2 cellular contexts compared by ENCODE assay signal in the genomic region with DNA sequence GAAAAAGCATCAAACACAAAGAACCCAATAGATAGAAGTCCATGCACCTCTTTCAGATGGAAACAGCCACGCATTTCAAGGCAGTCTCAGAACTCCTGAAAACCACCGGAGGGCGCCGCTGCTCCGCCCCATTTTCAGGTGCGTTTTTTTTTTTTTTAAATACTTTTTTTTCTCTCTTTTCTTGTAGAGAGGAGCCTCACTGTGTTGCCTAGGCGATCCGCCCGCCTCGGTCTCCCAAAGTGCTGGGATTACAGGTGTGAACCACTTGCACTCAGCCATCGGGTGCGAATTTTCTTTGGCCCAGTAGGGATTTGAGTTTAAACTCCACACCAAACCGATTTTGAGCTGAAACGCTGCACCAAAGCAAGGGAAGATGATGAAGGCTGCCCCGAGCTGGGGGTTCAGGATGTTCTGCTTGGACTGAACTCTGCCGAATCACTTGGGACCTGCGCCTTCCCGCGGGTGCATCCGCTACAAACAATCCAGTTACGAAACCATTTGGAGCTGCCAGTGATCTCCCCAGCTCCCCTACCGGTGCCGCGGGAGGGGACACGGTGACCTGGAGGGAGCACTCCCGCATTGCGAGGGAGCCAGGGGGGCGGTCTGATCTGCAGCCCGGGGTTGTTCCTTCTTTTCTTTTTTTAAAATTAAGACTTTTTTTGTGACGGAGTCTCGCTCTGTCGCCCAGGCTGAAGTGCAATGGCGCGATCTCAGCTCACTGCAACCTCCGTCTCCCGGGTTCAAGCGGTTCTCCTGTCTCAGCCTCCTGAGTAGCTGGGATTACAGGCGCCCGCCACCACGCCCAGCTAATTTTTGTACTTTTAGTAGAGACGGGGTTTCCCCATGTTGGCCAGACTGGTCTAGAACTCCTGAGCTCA.
A peak's percentile ranks its signal among the peaks of the same experiment; 100 is the strongest.
TF ChIP-seq lines count a peak whose summit lies in the region.

No MANE protein-coding gene starts in this region.

TF ChIP-seq in HEK293T, 16 proteins besides CTCF, POLR2A, EP300 and RAD21:
- no peak for TF ChIP-seq HDGF (IDR thresholded peaks at IDR 0.05; ENCODE audit: borderline replicate concordance)
- TF ChIP-seq CTBP1 (IDR thresholded peaks at IDR 0.05; ENCODE audit: borderline replicate concordance), result no peak
- TF ChIP-seq, protein P1, sequence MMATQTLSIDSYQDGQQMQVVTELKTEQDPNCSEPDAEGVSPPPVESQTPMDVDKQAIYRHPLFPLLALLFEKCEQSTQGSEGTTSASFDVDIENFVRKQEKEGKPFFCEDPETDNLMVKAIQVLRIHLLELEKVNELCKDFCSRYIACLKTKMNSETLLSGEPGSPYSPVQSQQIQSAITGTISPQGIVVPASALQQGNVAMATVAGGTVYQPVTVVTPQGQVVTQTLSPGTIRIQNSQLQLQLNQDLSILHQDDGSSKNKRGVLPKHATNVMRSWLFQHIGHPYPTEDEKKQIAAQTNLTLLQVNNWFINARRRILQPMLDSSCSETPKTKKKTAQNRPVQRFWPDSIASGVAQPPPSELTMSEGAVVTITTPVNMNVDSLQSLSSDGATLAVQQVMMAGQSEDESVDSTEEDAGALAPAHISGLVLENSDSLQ (IDR thresholded peaks at IDR 0.05), result no peak
- peak; percentile 61 for TF ChIP-seq ZNF384 (IDR thresholded peaks at IDR 0.05)
- no peak for TF ChIP-seq SP1 (IDR thresholded peaks at IDR 0.05)
- TF ChIP-seq NFRKB (IDR thresholded peaks at IDR 0.05), result no peak
- TF ChIP-seq TARDBP (IDR thresholded peaks at IDR 0.05), result no peak
- TF ChIP-seq SUZ12 (IDR thresholded peaks at IDR 0.05), result no peak

TF ChIP-seq in HepG2, 621 proteins besides CTCF, POLR2A, EP300 and RAD21 (continues in another document):
- TF ChIP-seq ARNT (IDR thresholded peaks at IDR 0.05), result no peak
- TF ChIP-seq GABPB1 (CRISPR knock-in tag; IDR thresholded peaks at IDR 0.05), result no peak; the same call in 1 of the 2 replicates
- TF ChIP-seq, protein P2, sequence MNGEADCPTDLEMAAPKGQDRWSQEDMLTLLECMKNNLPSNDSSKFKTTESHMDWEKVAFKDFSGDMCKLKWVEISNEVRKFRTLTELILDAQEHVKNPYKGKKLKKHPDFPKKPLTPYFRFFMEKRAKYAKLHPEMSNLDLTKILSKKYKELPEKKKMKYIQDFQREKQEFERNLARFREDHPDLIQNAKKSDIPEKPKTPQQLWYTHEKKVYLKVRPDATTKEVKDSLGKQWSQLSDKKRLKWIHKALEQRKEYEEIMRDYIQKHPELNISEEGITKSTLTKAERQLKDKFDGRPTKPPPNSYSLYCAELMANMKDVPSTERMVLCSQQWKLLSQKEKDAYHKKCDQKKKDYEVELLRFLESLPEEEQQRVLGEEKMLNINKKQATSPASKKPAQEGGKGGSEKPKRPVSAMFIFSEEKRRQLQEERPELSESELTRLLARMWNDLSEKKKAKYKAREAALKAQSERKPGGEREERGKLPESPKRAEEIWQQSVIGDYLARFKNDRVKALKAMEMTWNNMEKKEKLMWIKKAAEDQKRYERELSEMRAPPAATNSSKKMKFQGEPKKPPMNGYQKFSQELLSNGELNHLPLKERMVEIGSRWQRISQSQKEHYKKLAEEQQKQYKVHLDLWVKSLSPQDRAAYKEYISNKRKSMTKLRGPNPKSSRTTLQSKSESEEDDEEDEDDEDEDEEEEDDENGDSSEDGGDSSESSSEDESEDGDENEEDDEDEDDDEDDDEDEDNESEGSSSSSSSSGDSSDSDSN (CRISPR knock-in tag; IDR thresholded peaks at IDR 0.05), result peak; percentile 45; the same call in 1 of the 2 replicates
- TF ChIP-seq SPEN (CRISPR knock-in tag; IDR thresholded peaks at IDR 0.05; ENCODE audit: low read depth), result 0 out of 2 replicates have a peak, but pooled peaks have one; percentile 26
- no peak for TF ChIP-seq ATF1 (CRISPR knock-in tag; IDR thresholded peaks at IDR 0.05)
- 0 out of 2 replicates have a peak, but pooled peaks have one; percentile 34 for TF ChIP-seq ZNF274 (CRISPR knock-in tag; IDR thresholded peaks at IDR 0.05)
- 0 out of 2 replicates have a peak, but pooled peaks have one; percentile 18 for TF ChIP-seq ZNF317 (CRISPR knock-in tag; IDR thresholded peaks at IDR 0.05)
- TF ChIP-seq, protein P3, sequence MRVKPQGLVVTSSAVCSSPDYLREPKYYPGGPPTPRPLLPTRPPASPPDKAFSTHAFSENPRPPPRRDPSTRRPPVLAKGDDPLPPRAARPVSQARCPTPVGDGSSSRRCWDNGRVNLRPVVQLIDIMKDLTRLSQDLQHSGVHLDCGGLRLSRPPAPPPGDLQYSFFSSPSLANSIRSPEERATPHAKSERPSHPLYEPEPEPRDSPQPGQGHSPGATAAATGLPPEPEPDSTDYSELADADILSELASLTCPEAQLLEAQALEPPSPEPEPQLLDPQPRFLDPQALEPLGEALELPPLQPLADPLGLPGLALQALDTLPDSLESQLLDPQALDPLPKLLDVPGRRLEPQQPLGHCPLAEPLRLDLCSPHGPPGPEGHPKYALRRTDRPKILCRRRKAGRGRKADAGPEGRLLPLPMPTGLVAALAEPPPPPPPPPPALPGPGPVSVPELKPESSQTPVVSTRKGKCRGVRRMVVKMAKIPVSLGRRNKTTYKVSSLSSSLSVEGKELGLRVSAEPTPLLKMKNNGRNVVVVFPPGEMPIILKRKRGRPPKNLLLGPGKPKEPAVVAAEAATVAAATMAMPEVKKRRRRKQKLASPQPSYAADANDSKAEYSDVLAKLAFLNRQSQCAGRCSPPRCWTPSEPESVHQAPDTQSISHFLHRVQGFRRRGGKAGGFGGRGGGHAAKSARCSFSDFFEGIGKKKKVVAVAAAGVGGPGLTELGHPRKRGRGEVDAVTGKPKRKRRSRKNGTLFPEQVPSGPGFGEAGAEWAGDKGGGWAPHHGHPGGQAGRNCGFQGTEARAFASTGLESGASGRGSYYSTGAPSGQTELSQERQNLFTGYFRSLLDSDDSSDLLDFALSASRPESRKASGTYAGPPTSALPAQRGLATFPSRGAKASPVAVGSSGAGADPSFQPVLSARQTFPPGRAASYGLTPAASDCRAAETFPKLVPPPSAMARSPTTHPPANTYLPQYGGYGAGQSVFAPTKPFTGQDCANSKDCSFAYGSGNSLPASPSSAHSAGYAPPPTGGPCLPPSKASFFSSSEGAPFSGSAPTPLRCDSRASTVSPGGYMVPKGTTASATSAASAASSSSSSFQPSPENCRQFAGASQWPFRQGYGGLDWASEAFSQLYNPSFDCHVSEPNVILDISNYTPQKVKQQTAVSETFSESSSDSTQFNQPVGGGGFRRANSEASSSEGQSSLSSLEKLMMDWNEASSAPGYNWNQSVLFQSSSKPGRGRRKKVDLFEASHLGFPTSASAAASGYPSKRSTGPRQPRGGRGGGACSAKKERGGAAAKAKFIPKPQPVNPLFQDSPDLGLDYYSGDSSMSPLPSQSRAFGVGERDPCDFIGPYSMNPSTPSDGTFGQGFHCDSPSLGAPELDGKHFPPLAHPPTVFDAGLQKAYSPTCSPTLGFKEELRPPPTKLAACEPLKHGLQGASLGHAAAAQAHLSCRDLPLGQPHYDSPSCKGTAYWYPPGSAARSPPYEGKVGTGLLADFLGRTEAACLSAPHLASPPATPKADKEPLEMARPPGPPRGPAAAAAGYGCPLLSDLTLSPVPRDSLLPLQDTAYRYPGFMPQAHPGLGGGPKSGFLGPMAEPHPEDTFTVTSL (CRISPR knock-in tag; IDR thresholded peaks at IDR 0.05; ENCODE audit: borderline replicate concordance), result 0 out of 2 replicates have a peak, but pooled peaks have one; percentile 16
- TF ChIP-seq, protein P4, sequence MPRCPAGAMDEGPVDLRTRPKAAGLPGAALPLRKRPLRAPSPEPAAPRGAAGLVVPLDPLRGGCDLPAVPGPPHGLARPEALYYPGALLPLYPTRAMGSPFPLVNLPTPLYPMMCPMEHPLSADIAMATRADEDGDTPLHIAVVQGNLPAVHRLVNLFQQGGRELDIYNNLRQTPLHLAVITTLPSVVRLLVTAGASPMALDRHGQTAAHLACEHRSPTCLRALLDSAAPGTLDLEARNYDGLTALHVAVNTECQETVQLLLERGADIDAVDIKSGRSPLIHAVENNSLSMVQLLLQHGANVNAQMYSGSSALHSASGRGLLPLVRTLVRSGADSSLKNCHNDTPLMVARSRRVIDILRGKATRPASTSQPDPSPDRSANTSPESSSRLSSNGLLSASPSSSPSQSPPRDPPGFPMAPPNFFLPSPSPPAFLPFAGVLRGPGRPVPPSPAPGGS (CRISPR knock-in tag; IDR thresholded peaks at IDR 0.05), result 0 out of 2 replicates have a peak, but pooled peaks have one; percentile 40
- TF ChIP-seq, protein P5, sequence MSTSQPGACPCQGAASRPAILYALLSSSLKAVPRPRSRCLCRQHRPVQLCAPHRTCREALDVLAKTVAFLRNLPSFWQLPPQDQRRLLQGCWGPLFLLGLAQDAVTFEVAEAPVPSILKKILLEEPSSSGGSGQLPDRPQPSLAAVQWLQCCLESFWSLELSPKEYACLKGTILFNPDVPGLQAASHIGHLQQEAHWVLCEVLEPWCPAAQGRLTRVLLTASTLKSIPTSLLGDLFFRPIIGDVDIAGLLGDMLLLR (CRISPR knock-in tag; IDR thresholded peaks at IDR 0.05), result 0 out of 2 replicates have a peak, but pooled peaks have one; percentile 26
- peak; percentile 79 for TF ChIP-seq PTBP1 (IDR thresholded peaks at IDR 0.05; ENCODE audit: low read depth, low read length, poor library complexity, severe bottlenecking)
- no peak for TF ChIP-seq ZNF251 (CRISPR knock-in tag; IDR thresholded peaks at IDR 0.05)
- TF ChIP-seq, protein P6, sequence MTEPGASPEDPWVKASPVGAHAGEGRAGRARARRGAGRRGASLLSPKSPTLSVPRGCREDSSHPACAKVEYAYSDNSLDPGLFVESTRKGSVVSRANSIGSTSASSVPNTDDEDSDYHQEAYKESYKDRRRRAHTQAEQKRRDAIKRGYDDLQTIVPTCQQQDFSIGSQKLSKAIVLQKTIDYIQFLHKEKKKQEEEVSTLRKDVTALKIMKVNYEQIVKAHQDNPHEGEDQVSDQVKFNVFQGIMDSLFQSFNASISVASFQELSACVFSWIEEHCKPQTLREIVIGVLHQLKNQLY (CRISPR knock-in tag; IDR thresholded peaks at IDR 0.05), result no peak
- TF ChIP-seq ZNF350 (CRISPR knock-in tag; IDR thresholded peaks at IDR 0.05; ENCODE audit: borderline replicate concordance, low read depth), result 0 out of 2 replicates have a peak, but pooled peaks have one; percentile 5
- TF ChIP-seq KAT8 (CRISPR knock-in tag; IDR thresholded peaks at IDR 0.05), result 0 out of 2 replicates have a peak, but pooled peaks have one; percentile 41
- TF ChIP-seq, protein P7, sequence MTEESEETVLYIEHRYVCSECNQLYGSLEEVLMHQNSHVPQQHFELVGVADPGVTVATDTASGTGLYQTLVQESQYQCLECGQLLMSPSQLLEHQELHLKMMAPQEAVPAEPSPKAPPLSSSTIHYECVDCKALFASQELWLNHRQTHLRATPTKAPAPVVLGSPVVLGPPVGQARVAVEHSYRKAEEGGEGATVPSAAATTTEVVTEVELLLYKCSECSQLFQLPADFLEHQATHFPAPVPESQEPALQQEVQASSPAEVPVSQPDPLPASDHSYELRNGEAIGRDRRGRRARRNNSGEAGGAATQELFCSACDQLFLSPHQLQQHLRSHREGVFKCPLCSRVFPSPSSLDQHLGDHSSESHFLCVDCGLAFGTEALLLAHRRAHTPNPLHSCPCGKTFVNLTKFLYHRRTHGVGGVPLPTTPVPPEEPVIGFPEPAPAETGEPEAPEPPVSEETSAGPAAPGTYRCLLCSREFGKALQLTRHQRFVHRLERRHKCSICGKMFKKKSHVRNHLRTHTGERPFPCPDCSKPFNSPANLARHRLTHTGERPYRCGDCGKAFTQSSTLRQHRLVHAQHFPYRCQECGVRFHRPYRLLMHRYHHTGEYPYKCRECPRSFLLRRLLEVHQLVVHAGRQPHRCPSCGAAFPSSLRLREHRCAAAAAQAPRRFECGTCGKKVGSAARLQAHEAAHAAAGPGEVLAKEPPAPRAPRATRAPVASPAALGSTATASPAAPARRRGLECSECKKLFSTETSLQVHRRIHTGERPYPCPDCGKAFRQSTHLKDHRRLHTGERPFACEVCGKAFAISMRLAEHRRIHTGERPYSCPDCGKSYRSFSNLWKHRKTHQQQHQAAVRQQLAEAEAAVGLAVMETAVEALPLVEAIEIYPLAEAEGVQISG (CRISPR knock-in tag; IDR thresholded peaks at IDR 0.05), result peak; percentile 40; the same call in 1 of the 2 replicates
- no peak for TF ChIP-seq HOXA7 (CRISPR knock-in tag; IDR thresholded peaks at IDR 0.05)
- TF ChIP-seq, protein P8, sequence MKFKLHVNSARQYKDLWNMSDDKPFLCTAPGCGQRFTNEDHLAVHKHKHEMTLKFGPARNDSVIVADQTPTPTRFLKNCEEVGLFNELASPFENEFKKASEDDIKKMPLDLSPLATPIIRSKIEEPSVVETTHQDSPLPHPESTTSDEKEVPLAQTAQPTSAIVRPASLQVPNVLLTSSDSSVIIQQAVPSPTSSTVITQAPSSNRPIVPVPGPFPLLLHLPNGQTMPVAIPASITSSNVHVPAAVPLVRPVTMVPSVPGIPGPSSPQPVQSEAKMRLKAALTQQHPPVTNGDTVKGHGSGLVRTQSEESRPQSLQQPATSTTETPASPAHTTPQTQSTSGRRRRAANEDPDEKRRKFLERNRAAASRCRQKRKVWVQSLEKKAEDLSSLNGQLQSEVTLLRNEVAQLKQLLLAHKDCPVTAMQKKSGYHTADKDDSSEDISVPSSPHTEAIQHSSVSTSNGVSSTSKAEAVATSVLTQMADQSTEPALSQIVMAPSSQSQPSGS (CRISPR knock-in tag; IDR thresholded peaks at IDR 0.05), result no peak
- 0 out of 2 replicates have a peak, but pooled peaks have one; percentile 23 for TF ChIP-seq RBFOX2 (IDR thresholded peaks at IDR 0.05; ENCODE audit: low read depth, low read length)
- no peak for TF ChIP-seq HNRNPH1 (optimal IDR thresholded peaks at IDR 0.05; ENCODE audit: low read depth, low read length)
- 0 out of 2 replicates have a peak, but pooled peaks have one; percentile 25 for TF ChIP-seq NR2C2 (CRISPR knock-in tag; IDR thresholded peaks at IDR 0.05; ENCODE audit: borderline replicate concordance)
- peak; percentile 71 for TF ChIP-seq CEBPG (CRISPR knock-in tag; IDR thresholded peaks at IDR 0.05)
- TF ChIP-seq KDM5B (CRISPR knock-in tag; IDR thresholded peaks at IDR 0.05; ENCODE audit: borderline replicate concordance), result 0 out of 2 replicates have a peak, but pooled peaks have one; percentile 36
- TF ChIP-seq, protein P9, sequence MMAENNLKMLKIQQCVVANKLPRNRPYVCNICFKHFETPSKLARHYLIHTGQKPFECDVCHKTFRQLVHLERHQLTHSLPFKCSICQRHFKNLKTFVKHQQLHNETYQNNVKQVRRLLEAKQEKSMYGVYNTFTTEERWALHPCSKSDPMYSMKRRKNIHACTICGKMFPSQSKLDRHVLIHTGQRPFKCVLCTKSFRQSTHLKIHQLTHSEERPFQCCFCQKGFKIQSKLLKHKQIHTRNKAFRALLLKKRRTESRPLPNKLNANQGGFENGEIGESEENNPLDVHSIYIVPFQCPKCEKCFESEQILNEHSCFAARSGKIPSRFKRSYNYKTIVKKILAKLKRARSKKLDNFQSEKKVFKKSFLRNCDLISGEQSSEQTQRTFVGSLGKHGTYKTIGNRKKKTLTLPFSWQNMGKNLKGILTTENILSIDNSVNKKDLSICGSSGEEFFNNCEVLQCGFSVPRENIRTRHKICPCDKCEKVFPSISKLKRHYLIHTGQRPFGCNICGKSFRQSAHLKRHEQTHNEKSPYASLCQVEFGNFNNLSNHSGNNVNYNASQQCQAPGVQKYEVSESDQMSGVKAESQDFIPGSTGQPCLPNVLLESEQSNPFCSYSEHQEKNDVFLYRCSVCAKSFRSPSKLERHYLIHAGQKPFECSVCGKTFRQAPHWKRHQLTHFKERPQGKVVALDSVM (CRISPR knock-in tag; IDR thresholded peaks at IDR 0.05), result peak; percentile 62; the same call in 1 of the 2 replicates
- no peak for TF ChIP-seq SNRNP70 (IDR thresholded peaks at IDR 0.05; ENCODE audit: low read depth, low read length)
- TF ChIP-seq TEAD3 (CRISPR knock-in tag; optimal IDR thresholded peaks at IDR 0.05; ENCODE audit: borderline replicate concordance), result peak; percentile 7
- TF ChIP-seq POLR2G (IDR thresholded peaks at IDR 0.05; ENCODE audit: low read depth, low read length), result peak; percentile 49; the same call in 1 of the 2 replicates
- 0 out of 2 replicates have a peak, but pooled peaks have one; percentile 39 for TF ChIP-seq U2AF2 (IDR thresholded peaks at IDR 0.05; ENCODE audit: low read depth, low read length)
